ENCODE assay signal across 3 cellular contexts in genomic region chr2:17657759-17658158, GRCh38.
TF ChIP-seq lines count a peak whose summit lies in the region.

No MANE protein-coding gene starts in this region.

TF ChIP-seq in A549, 52 proteins besides CTCF, POLR2A, EP300 and RAD21:
- TF ChIP-seq, protein P1, sequence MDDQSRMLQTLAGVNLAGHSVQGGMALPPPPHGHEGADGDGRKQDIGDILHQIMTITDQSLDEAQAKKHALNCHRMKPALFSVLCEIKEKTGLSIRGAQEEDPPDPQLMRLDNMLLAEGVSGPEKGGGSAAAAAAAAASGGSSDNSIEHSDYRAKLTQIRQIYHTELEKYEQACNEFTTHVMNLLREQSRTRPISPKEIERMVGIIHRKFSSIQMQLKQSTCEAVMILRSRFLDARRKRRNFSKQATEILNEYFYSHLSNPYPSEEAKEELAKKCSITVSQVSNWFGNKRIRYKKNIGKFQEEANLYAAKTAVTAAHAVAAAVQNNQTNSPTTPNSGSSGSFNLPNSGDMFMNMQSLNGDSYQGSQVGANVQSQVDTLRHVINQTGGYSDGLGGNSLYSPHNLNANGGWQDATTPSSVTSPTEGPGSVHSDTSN (IDR thresholded peaks at IDR 0.05) = no peak
- no peak for TF ChIP-seq NFE2L2 (conservative IDR thresholded peaks at IDR 0.05; ENCODE audit: low read length)
- TF ChIP-seq MAFK (IDR thresholded peaks at IDR 0.05; ENCODE audit: partially characterized antibody) = peak; percentile 40

TF ChIP-seq in GM23338, 12 proteins besides CTCF, POLR2A, EP300 and RAD21 (continues in another document):
- TF ChIP-seq ETS1 (IDR thresholded peaks at IDR 0.05) = no peak
- no peak for TF ChIP-seq EZH2 (IDR thresholded peaks at IDR 0.05; ENCODE audit: low read depth, unreplicated experiment)
- no peak for TF ChIP-seq JUNB (IDR thresholded peaks at IDR 0.05; ENCODE audit: unreplicated experiment)
- TF ChIP-seq ZNF331 (CRISPR knock-in tag; IDR thresholded peaks at IDR 0.05; ENCODE audit: low read depth) = no peak
- no peak for TF ChIP-seq NANOG (IDR thresholded peaks at IDR 0.05; ENCODE audit: borderline replicate concordance)
- TF ChIP-seq REST (IDR thresholded peaks at IDR 0.05; ENCODE audit: unreplicated experiment) = no peak
- TF ChIP-seq EZH2phosphoT487 (IDR thresholded peaks at IDR 0.05; ENCODE audit: unreplicated experiment) = no peak
- TF ChIP-seq ZNF114 (CRISPR knock-in tag; IDR thresholded peaks at IDR 0.05) = no peak
- no peak for TF ChIP-seq POLR2AphosphoS5 (IDR thresholded peaks at IDR 0.05; ENCODE audit: low read depth)
- TF ChIP-seq CREB1 (CRISPR knock-in tag; IDR thresholded peaks at IDR 0.05; ENCODE audit: low read depth) = no peak

TF ChIP-seq in GM12878, 131 proteins besides CTCF, POLR2A, EP300 and RAD21 (continued from another document):
- TF ChIP-seq, protein P2, sequence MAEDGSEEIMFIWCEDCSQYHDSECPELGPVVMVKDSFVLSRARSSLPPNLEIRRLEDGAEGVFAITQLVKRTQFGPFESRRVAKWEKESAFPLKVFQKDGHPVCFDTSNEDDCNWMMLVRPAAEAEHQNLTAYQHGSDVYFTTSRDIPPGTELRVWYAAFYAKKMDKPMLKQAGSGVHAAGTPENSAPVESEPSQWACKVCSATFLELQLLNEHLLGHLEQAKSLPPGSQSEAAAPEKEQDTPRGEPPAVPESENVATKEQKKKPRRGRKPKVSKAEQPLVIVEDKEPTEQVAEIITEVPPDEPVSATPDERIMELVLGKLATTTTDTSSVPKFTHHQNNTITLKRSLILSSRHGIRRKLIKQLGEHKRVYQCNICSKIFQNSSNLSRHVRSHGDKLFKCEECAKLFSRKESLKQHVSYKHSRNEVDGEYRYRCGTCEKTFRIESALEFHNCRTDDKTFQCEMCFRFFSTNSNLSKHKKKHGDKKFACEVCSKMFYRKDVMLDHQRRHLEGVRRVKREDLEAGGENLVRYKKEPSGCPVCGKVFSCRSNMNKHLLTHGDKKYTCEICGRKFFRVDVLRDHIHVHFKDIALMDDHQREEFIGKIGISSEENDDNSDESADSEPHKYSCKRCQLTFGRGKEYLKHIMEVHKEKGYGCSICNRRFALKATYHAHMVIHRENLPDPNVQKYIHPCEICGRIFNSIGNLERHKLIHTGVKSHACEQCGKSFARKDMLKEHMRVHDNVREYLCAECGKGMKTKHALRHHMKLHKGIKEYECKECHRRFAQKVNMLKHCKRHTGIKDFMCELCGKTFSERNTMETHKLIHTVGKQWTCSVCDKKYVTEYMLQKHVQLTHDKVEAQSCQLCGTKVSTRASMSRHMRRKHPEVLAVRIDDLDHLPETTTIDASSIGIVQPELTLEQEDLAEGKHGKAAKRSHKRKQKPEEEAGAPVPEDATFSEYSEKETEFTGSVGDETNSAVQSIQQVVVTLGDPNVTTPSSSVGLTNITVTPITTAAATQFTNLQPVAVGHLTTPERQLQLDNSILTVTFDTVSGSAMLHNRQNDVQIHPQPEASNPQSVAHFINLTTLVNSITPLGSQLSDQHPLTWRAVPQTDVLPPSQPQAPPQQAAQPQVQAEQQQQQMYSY (CRISPR knock-in tag; IDR thresholded peaks at IDR 0.05) = no peak
- no peak for TF ChIP-seq TBL1XR1 (IDR thresholded peaks at IDR 0.05; ENCODE audit: low read depth, low read length)
- TF ChIP-seq EZH2 (IDR thresholded peaks at IDR 0.05; ENCODE audit: borderline replicate concordance, control insufficient read depth, low read depth, low read length) = no peak
- TF ChIP-seq BHLHE40 (IDR thresholded peaks at IDR 0.05; ENCODE audit: borderline replicate concordance in 1 of 2, low read depth in 2 of 2, low read length in 1 of 2) = no peak
- TF ChIP-seq ELK1 (IDR thresholded peaks at IDR 0.05; ENCODE audit: low read depth, low read length) = no peak
- TF ChIP-seq CBX5 (IDR thresholded peaks at IDR 0.05; ENCODE audit: low read depth) = no peak
- no peak for TF ChIP-seq GATAD2B (conservative IDR thresholded peaks at IDR 0.05; ENCODE audit: low read depth)
- TF ChIP-seq MAX (IDR thresholded peaks at IDR 0.05; ENCODE audit: low read depth, low read length) = no peak
- no peak for TF ChIP-seq ESRRA (IDR thresholded peaks at IDR 0.05; ENCODE audit: low read length)
- no peak for TF ChIP-seq SMARCA5 (IDR thresholded peaks at IDR 0.05)
